ENCODE assay signal across 3 cellular contexts in genomic region chr7:46245587-46246111, GRCh38.
TF ChIP-seq lines count a peak whose summit lies in the region.

No MANE protein-coding gene starts in this region.

TF ChIP-seq in GM23338, 12 proteins besides CTCF, POLR2A, EP300 and RAD21 (continues in another document):
- TF ChIP-seq ZNF331 (CRISPR knock-in tag; IDR thresholded peaks at IDR 0.05; ENCODE audit: low read depth): no peak
- no peak for TF ChIP-seq ZNF114 (CRISPR knock-in tag; IDR thresholded peaks at IDR 0.05)
- no peak for TF ChIP-seq REST (IDR thresholded peaks at IDR 0.05; ENCODE audit: unreplicated experiment)
- no peak for TF ChIP-seq EZH2phosphoT487 (IDR thresholded peaks at IDR 0.05; ENCODE audit: unreplicated experiment)
- no peak for TF ChIP-seq JUNB (IDR thresholded peaks at IDR 0.05; ENCODE audit: unreplicated experiment)

TF ChIP-seq in H1, 55 proteins besides CTCF, POLR2A, EP300 and RAD21:
- TF ChIP-seq CTBP2 (IDR thresholded peaks at IDR 0.05; ENCODE audit: borderline replicate concordance, insufficient read depth, insufficient read length, low read length) (no peak), POU5F1 (IDR thresholded peaks at IDR 0.05; ENCODE audit: low read depth, low read length) (no peak), TEAD4 (IDR thresholded peaks at IDR 0.05; ENCODE audit: low read depth, low read length) (no peak), ATF3 (IDR thresholded peaks at IDR 0.05; ENCODE audit: insufficient read depth, low read depth, low read length) (no peak), TAF7 (optimal IDR thresholded peaks at IDR 0.05; ENCODE audit: borderline replicate concordance, low read depth, low read length) (no peak), CHD7 (IDR thresholded peaks at IDR 0.05; ENCODE audit: insufficient replicate concordance, low read length) (no peak), NRF1 (IDR thresholded peaks at IDR 0.05; ENCODE audit: low read depth, low read length) (no peak), CBX8 (IDR thresholded peaks at IDR 0.05; ENCODE audit: borderline replicate concordance, low read depth, low read length) (no peak), SRF (IDR thresholded peaks at IDR 0.05; ENCODE audit: low read depth, low read length) (no peak), SUZ12 (IDR thresholded peaks at IDR 0.05; ENCODE audit: low read length) (no peak)

TF ChIP-seq in endothelial cell of umbilical vein, 7 proteins besides CTCF, POLR2A, EP300 and RAD21:
- TF ChIP-seq GATA2 (IDR thresholded peaks at IDR 0.05; ENCODE audit: insufficient read depth, insufficient read length, low read depth, low read length) (no peak), MYC (IDR thresholded peaks at IDR 0.05; ENCODE audit: low read depth, low read length) (no peak), EZH2 (IDR thresholded peaks at IDR 0.05; ENCODE audit: borderline replicate concordance, low read depth, low read length, severe bottlenecking) (no peak), POLR2AphosphoS5 (IDR thresholded peaks at IDR 0.05; ENCODE audit: insufficient read depth, low read depth, low read length) (no peak), JUN (IDR thresholded peaks at IDR 0.05; ENCODE audit: borderline replicate concordance, insufficient read depth, insufficient read length, low read depth) (no peak), MAX (IDR thresholded peaks at IDR 0.05; ENCODE audit: insufficient read depth, insufficient read length) (no peak), FOS (IDR thresholded peaks at IDR 0.05; ENCODE audit: borderline replicate concordance, insufficient read depth, low read length) (no peak)
